In genomic region chr9:122032346-122032745, GRCh38 we compare ENCODE assay signal across 22 cellular contexts.
"Had no signal": no experiment of that assay in that cellular context is flagged by ENCODE, and none has a peak within 500 bp of the region (broad histone marks: within the 10 kb centered on the region; RNA-seq: fewer than 3 reads in every experiment).

No MANE protein-coding gene starts in this region.

- H3K4me3 ChIP-seq: body of pancreas, cardiac muscle cell, lung, ovary, prostate gland, right atrium auricular region, thyroid gland, upper lobe of right lung had no signal

- H3K27ac ChIP-seq: cardiac muscle cell, ovary, prostate gland, right atrium auricular region, thyroid gland, upper lobe of right lung had no signal

- H3K27me3 ChIP-seq: body of pancreas, cardiac muscle cell, ovary, right atrium auricular region, thyroid gland, upper lobe of right lung had no signal

- H3K9me3 ChIP-seq: body of pancreas, ovary, prostate gland, right atrium auricular region, thyroid gland, upper lobe of right lung had no signal

- DNase-seq: activated B cell treated with CpG ODN at 0.5 μM for 24 hours; activated CD4-positive, alpha-beta memory T cell treated with anti-CD3 and anti-CD28 coated beads, Interleukin-2, amount 10 ng/mL, durations not matched to agents 7 days and 5 days; activated CD4-positive, alpha-beta T cell treated with anti-CD3 and anti-CD28 coated beads for 48 hours; activated effector memory CD4-positive, alpha-beta T cell treated with Interleukin-2 at 50 U/mL for 16 hours; activated naive CD4-positive, alpha-beta T cell treated with anti-CD3 and anti-CD28 coated beads, Interleukin-2, amount 50 U/mL, for 16 hours; activated naive CD8-positive, alpha-beta T cell treated with anti-CD3 and anti-CD28 coated beads, Interleukin-2, amount 50 U/mL, for 24 hours; activated T-cell treated with anti-CD3 and anti-CD28 coated beads, Interleukin-2, amount 50 U/mL, for 72 hours; body of pancreas; effector CD4-positive, alpha-beta T cell; left cardiac atrium; naive thymus-derived CD8-positive, alpha-beta T cell; ovary; stimulated activated CD4-positive, alpha-beta T cell treated with anti-CD3 and anti-CD28 coated beads, Interleukin-12 subunit alpha, Interleukin-12 subunit beta, amount 100 ng/mL, for 4 hours; stimulated activated CD4-positive, alpha-beta T cell treated with anti-CD3 and anti-CD28 coated beads, Interleukin-4, amount 100 ng/mL, for 4 hours; stimulated activated naive CD8-positive, alpha-beta T cell treated with anti-CD3 and anti-CD28 coated beads, Interleukin-15, Interleukin-2, amounts not matched to agents 100 U/mL and 50 U/mL, for 24 hours; T1000; thyroid gland; upper lobe of right lung had no signal

- H3K4me1 ChIP-seq: prostate gland, right atrium auricular region, thyroid gland had no signal

- ATAC-seq: activated naive CD8-positive, alpha-beta T cell treated with anti-CD3 and anti-CD28 coated beads, Interleukin-2, amount 50 U/mL, for 24 hours; activated T-cell treated with anti-CD3 and anti-CD28 coated beads, Interleukin-2, amount 50 U/mL, for 72 hours; left cardiac atrium; naive thymus-derived CD8-positive, alpha-beta T cell; stimulated activated naive CD8-positive, alpha-beta T cell treated with anti-CD3 and anti-CD28 coated beads, Interleukin-15, Interleukin-2, amounts not matched to agents 100 U/mL and 50 U/mL, for 24 hours; upper lobe of right lung had no signal

- H3K36me3 ChIP-seq: cardiac muscle cell, ovary, prostate gland, right atrium auricular region, thyroid gland had no signal
